Comparison of ENCODE assay signal across 1 cellular context in genomic region chr4:103307479-103308042, GRCh38.
TF ChIP-seq lines count a peak whose summit lies in the region.

No MANE protein-coding gene starts in this region.

TF ChIP-seq in WTC11, 78 proteins besides CTCF, POLR2A, EP300 and RAD21:
- TF ChIP-seq AR (CRISPR knock-in tag; IDR thresholded peaks at IDR 0.05), result no peak
- no peak for TF ChIP-seq ZNF138 (CRISPR knock-in tag; conservative IDR thresholded peaks at IDR 0.05)
- no peak for TF ChIP-seq MLX (CRISPR knock-in tag; IDR thresholded peaks at IDR 0.05)
- no peak for TF ChIP-seq ZBTB43 (CRISPR knock-in tag; IDR thresholded peaks at IDR 0.05)
- no peak for TF ChIP-seq GABPB1 (CRISPR knock-in tag; IDR thresholded peaks at IDR 0.05)
- no peak for TF ChIP-seq ARID4B (CRISPR knock-in tag; IDR thresholded peaks at IDR 0.05; ENCODE audit: borderline replicate concordance)
- TF ChIP-seq ZNF121 (CRISPR knock-in tag; IDR thresholded peaks at IDR 0.05), result no peak
- no peak for TF ChIP-seq ZNF512 (CRISPR knock-in tag; IDR thresholded peaks at IDR 0.05; ENCODE audit: borderline replicate concordance)
- no peak for TF ChIP-seq NR1H2 (CRISPR knock-in tag; IDR thresholded peaks at IDR 0.05)
- TF ChIP-seq GTF2I (CRISPR knock-in tag; conservative IDR thresholded peaks at IDR 0.05), result no peak
- no peak for TF ChIP-seq FOXP4 (CRISPR knock-in tag; IDR thresholded peaks at IDR 0.05)
- no peak for TF ChIP-seq ZNF263 (CRISPR knock-in tag; IDR thresholded peaks at IDR 0.05; ENCODE audit: low read depth)
